Comparison of ENCODE assay signal across 28 cellular contexts in genomic region chr13:51926528-51926885, GRCh38.
"Had no signal": no experiment of that assay in that cellular context is flagged by ENCODE, and none has a peak within 500 bp of the region (broad histone marks: within the 10 kb centered on the region; RNA-seq: fewer than 3 reads in every experiment).

No MANE protein-coding gene starts in this region.

- ATAC-seq: stimulated activated memory B cell treated with anti-CD40 and anti-IgM and Interleukin-4, amounts not matched to agents 10 μg/mL and 1 μg/mL and 100 μg/mL, for 72 hours; stimulated activated naive B cell treated with anti-CD40 and anti-IgM and Interleukin-4, amounts not matched to agents 10 μg/mL and 1 μg/mL and 100 μg/mL, for 72 hours; stimulated activated naive CD8-positive, alpha-beta T cell treated with anti-CD3 and anti-CD28 coated beads, Interleukin-15, Interleukin-2, amounts not matched to agents 100 U/mL and 50 U/mL, for 24 hours had no signal

- H3K27ac ChIP-seq: stomach, suprapubic skin, testis, thoracic aorta, thyroid gland, tibial artery, tibial nerve, transverse colon, upper lobe of left lung, upper lobe of right lung, uterus, vagina had no signal

- H3K4me3 Mint-ChIP-seq: stimulated activated effector memory CD8-positive, alpha-beta T cell treated with anti-CD3 and anti-CD28 coated beads, Interleukin-12 subunit alpha, Interleukin-12 subunit beta, amount 100 ng/mL, for 72 hours; stimulated activated memory B cell treated with anti-CD40 and anti-IgM and Interleukin-4, amounts not matched to agents 10 μg/mL and 1 μg/mL and 100 μg/mL, for 72 hours; stimulated activated naive B cell treated with anti-CD40 and anti-IgM and Interleukin-4, amounts not matched to agents 10 μg/mL and 1 μg/mL and 100 μg/mL, for 72 hours; stimulated activated naive CD8-positive, alpha-beta T cell treated with anti-CD3 and anti-CD28 coated beads, Interleukin-15, amount 100 ng/mL, for 72 hours; stimulated activated naive CD8-positive, alpha-beta T cell treated with anti-CD3 and anti-CD28 coated beads, Interleukin-15, Interleukin-2, amounts not matched to agents 100 ng/mL and 50 ng/mL, for 24 hours; type B pancreatic cell had no signal

- H3K4me3 ChIP-seq: stomach, suprapubic skin, testis, thoracic aorta, thyroid gland, tibial artery, tibial nerve, transverse colon, upper lobe of left lung, upper lobe of right lung, uterus, vagina had no signal

- H3K27me3 Mint-ChIP-seq: type B pancreatic cell had no signal

- H3K9me3 Mint-ChIP-seq: stimulated activated effector memory CD8-positive, alpha-beta T cell treated with anti-CD3 and anti-CD28 coated beads, Interleukin-12 subunit alpha, Interleukin-12 subunit beta, amount 100 ng/mL, for 72 hours; stimulated activated memory B cell treated with anti-CD40 and anti-IgM and Interleukin-4, amounts not matched to agents 10 μg/mL and 1 μg/mL and 100 μg/mL, for 72 hours; stimulated activated naive B cell treated with anti-CD40 and anti-IgM and Interleukin-4, amounts not matched to agents 10 μg/mL and 1 μg/mL and 100 μg/mL, for 72 hours; stimulated activated naive CD8-positive, alpha-beta T cell treated with anti-CD3 and anti-CD28 coated beads, Interleukin-15, amount 100 ng/mL, for 72 hours; stimulated activated naive CD8-positive, alpha-beta T cell treated with anti-CD3 and anti-CD28 coated beads, Interleukin-15, Interleukin-2, amounts not matched to agents 100 ng/mL and 50 ng/mL, for 24 hours; type B pancreatic cell had no signal

- DNase-seq: stimulated activated CD4-positive, alpha-beta T cell treated with anti-CD3 and anti-CD28 coated beads, Interleukin-2, amount 100 ng/mL, for 48 hours; stimulated activated CD4-positive, alpha-beta T cell treated with anti-CD3 and anti-CD28 coated beads, Interleukin-4, amount 100 ng/mL, for 1 hour; stimulated activated CD4-positive, alpha-beta T cell treated with anti-CD3 and anti-CD28 coated beads, Interleukin-4, amount 100 ng/mL, for 24 hours; stimulated activated CD4-positive, alpha-beta T cell treated with anti-CD3 and anti-CD28 coated beads, Interleukin-4, amount 100 ng/mL, for 4 hours; stimulated activated CD8-positive, alpha-beta memory T cell treated with anti-CD3 and anti-CD28 coated beads, Interleukin-4, amount 100 ng/mL, for 48 hours; stimulated activated naive B cell treated with anti-CD40 and anti-IgM and Interleukin-4, amounts not matched to agents 10 μg/mL and 1 μg/mL and 100 μg/mL, for 72 hours; stimulated activated naive CD4-positive, alpha-beta T cell; stimulated activated naive CD4-positive, alpha-beta T cell treated with Interleukin-2 at 50 U/mL for 16 hours; stimulated activated naive CD8-positive, alpha-beta T cell treated with anti-CD3 and anti-CD28 coated beads, Interleukin-15, amount 100 ng/mL, for 72 hours; stimulated activated naive CD8-positive, alpha-beta T cell treated with anti-CD3 and anti-CD28 coated beads, Interleukin-15, Interleukin-2, amounts not matched to agents 100 U/mL and 50 U/mL, for 24 hours; stomach; substantia nigra; testis; thyroid gland; tibial artery; transverse colon; trophoblast cell; upper lobe of left lung; upper lobe of right lung; uterus had no signal

- H3K9me3 ChIP-seq: stomach, suprapubic skin, testis, thoracic aorta, thyroid gland, tibial artery, tibial nerve, transverse colon, upper lobe of left lung, upper lobe of right lung, uterus, vagina had no signal

- H3K36me3 Mint-ChIP-seq: stimulated activated effector memory CD8-positive, alpha-beta T cell treated with anti-CD3 and anti-CD28 coated beads, Interleukin-12 subunit alpha, Interleukin-12 subunit beta, amount 100 ng/mL, for 72 hours; stimulated activated memory B cell treated with anti-CD40 and anti-IgM and Interleukin-4, amounts not matched to agents 10 μg/mL and 1 μg/mL and 100 μg/mL, for 72 hours; stimulated activated naive B cell treated with anti-CD40 and anti-IgM and Interleukin-4, amounts not matched to agents 10 μg/mL and 1 μg/mL and 100 μg/mL, for 72 hours had no signal

- H3K36me3 ChIP-seq: suprapubic skin, thoracic aorta, thyroid gland, transverse colon, upper lobe of left lung, upper lobe of right lung, uterus, vagina had no signal

- H3K4me1 ChIP-seq: stomach, suprapubic skin, testis, thyroid gland, tibial artery, tibial nerve, transverse colon, upper lobe of left lung, upper lobe of right lung, uterus, vagina had no signal

- H3K27ac Mint-ChIP-seq: stimulated activated effector memory CD8-positive, alpha-beta T cell treated with anti-CD3 and anti-CD28 coated beads, Interleukin-12 subunit alpha, Interleukin-12 subunit beta, amount 100 ng/mL, for 72 hours; stimulated activated memory B cell treated with anti-CD40 and anti-IgM and Interleukin-4, amounts not matched to agents 10 μg/mL and 1 μg/mL and 100 μg/mL, for 72 hours; stimulated activated naive B cell treated with anti-CD40 and anti-IgM and Interleukin-4, amounts not matched to agents 10 μg/mL and 1 μg/mL and 100 μg/mL, for 72 hours; stimulated activated naive CD8-positive, alpha-beta T cell treated with anti-CD3 and anti-CD28 coated beads, Interleukin-15, Interleukin-2, amounts not matched to agents 100 ng/mL and 50 ng/mL, for 24 hours; type B pancreatic cell had no signal

- H3K27me3 ChIP-seq: stomach, suprapubic skin, testis, thyroid gland, tibial artery, tibial nerve, transverse colon, upper lobe of left lung, upper lobe of right lung, uterus, vagina had no signal
